Comparison of ENCODE assay signal across 21 cellular contexts in the genomic region with DNA sequence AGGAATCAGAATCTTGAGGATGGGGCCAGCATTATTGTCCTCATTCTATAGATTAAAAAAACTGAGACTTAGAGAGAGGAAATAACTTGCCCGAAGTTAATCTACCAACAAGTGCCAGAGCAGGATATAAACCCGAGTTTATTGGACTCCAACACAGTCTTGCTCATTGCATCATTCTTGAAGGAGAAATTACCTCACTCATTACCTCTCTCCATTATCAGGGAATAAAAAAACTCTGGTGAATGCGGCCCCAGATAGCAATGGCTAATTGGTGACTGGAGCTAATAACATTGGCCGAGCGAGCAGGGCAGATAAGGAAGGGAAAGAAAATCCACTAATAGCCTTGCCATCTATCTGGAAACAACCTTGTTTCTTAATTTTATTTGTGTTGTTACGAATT. TPM values are rescaled to one million over a fixed set of nuclear protein-coding genes. Genes with fewer than 3 reads are reported as not detected.
DNase-seq lines count a peak whose midpoint lies in the region; ATAC-seq, FAIRE-seq and TF ChIP-seq lines count a peak whose summit lies in the region.
"Had no signal": no experiment of that assay in that cellular context is flagged by ENCODE, and none has a peak within 500 bp of the region (broad histone marks: within the 10 kb centered on the region; RNA-seq: fewer than 3 reads in every experiment).

No MANE protein-coding gene starts in this region.

- no peak overlapping the region for H3K4me3 Mint-ChIP-seq in osteocyte (ENCODE audit: unreplicated experiment)
- H3K4me3 Mint-ChIP-seq: activated naive CD8-positive, alpha-beta T cell treated with anti-CD3 and anti-CD28 coated beads, Interleukin-2, amount 10 ng/mL, durations not matched to agents 7 days and 5 days; brain; immature natural killer cell had no signal

- no peaks in the 10 kb centered on the region for H3K9me3 Mint-ChIP-seq in osteocyte (ENCODE audit: unreplicated experiment)
- H3K9me3 Mint-ChIP-seq: activated naive CD8-positive, alpha-beta T cell treated with anti-CD3 and anti-CD28 coated beads, Interleukin-2, amount 10 ng/mL, durations not matched to agents 7 days and 5 days; activated T-helper 2 cell treated with anti-CD3 and anti-CD28 coated beads, Interferon-gamma antibody, Interleukin-2, Interleukin-4, amounts not matched to agents 10 μg/mL and 5 μg/mL and 100 μg/mL, durations not matched to agents 14 hours and 24 hours and 36 hours; brain; immature natural killer cell had no signal

- TF ChIP-seq POLR2A in Peyer's patch (IDR thresholded peaks at IDR 0.05): no peak
- no peak for TF ChIP-seq POLR2A in esophagus squamous epithelium (IDR thresholded peaks at IDR 0.05)
- TF ChIP-seq POLR2A in prostate gland (IDR thresholded peaks at IDR 0.05): no peak
- TF ChIP-seq POLR2A in GM12891 (IDR thresholded peaks at IDR 0.05; ENCODE audit: low read depth, low read length): no peak

- H3K27ac Mint-ChIP-seq in osteocyte (ENCODE audit: unreplicated experiment): no peak overlapping the region
- H3K27ac Mint-ChIP-seq: activated naive CD8-positive, alpha-beta T cell treated with anti-CD3 and anti-CD28 coated beads, Interleukin-2, amount 10 ng/mL, durations not matched to agents 7 days and 5 days; activated T-helper 2 cell treated with anti-CD3 and anti-CD28 coated beads, Interferon-gamma antibody, Interleukin-2, Interleukin-4, amounts not matched to agents 10 μg/mL and 5 μg/mL and 100 μg/mL, durations not matched to agents 14 hours and 24 hours and 36 hours had no signal

- H3K4me1 ChIP-seq in Peyer's patch (peaks cover 0 to 29% (median 3%) of the 10 kb centered on the region in 4 donors), esophagus squamous epithelium (peaks cover 14 to 67% (median 19%) of the 10 kb centered on the region in 3 donors), prostate gland (replicated peaks) (peaks cover 4% of the 10 kb centered on the region)

- ATAC-seq in GM18517 (IDR thresholded peaks at IDR 0.05; ENCODE audit: unreplicated experiment): no peak
- ATAC-seq: heart right ventricle had no signal

- intact Hi-C loops in esophagus squamous epithelium (cut with DNase I) (no loop called here), prostate gland (cut with DNase I) (no loop called here)

- no peak overlapping the region for H3K4me3 ChIP-seq in Peyer's patch
- no peak overlapping the region for H3K4me3 ChIP-seq in esophagus squamous epithelium
- no peak overlapping the region for H3K4me3 ChIP-seq in prostate gland
- H3K4me3 ChIP-seq: heart right ventricle, right atrium auricular region had no signal

- no peak for FAIRE-seq in GM12891 (lab: Jason Lieb, UNC)

- H3K27me3 Mint-ChIP-seq in osteocyte (ENCODE audit: unreplicated experiment): no peaks in the 10 kb centered on the region
- H3K27me3 Mint-ChIP-seq: activated naive CD8-positive, alpha-beta T cell treated with anti-CD3 and anti-CD28 coated beads, Interleukin-2, amount 10 ng/mL, durations not matched to agents 7 days and 5 days had no signal

- 64 to 72% methylated on average over 6 of the region's 6 CpGs for WGBS in esophagus squamous epithelium, 2 donors
- 63% methylated on average over 6 of the region's 6 CpGs for WGBS in prostate gland

- peak overlapping the region; percentile 82; the same call in 1 of the 2 replicates for H3K27ac ChIP-seq in C4-2B
- H3K27ac ChIP-seq in Peyer's patch: peak overlapping the region in 3 of 4 donors; percentile 78 to 92 (median 92)
- H3K27ac ChIP-seq in esophagus squamous epithelium: peak overlapping the region; percentile 72 to 92 (median 84)
- H3K27ac ChIP-seq in prostate gland: peak overlapping the region; percentile 74 to 78
- H3K27ac ChIP-seq: heart right ventricle, right atrium auricular region had no signal

- peaks cover 23% of the 10 kb centered on the region for H3K4me1 Mint-ChIP-seq in osteocyte (ENCODE audit: unreplicated experiment)

- TF ChIP-seq CTCF in C4-2B (conservative IDR thresholded peaks at IDR 0.05): no peak
- TF ChIP-seq CTCF in Peyer's patch (IDR thresholded peaks at IDR 0.05): no peak
- TF ChIP-seq CTCF in esophagus squamous epithelium (IDR thresholded peaks at IDR 0.05): no peak
- TF ChIP-seq CTCF in prostate gland (IDR thresholded peaks at IDR 0.05): no peak
- no peak for TF ChIP-seq CTCF in osteocyte (IDR thresholded peaks at IDR 0.05)

- DNase-seq in Peyer's patch (peak in 1 of 3 donors; percentile 54), esophagus squamous epithelium (lab: John Stamatoyannopoulos, UW) (no peak), prostate gland (ENCODE audit: low spot score) (no peak), hepatic stellate cell (ENCODE audit: low spot score) (no peak), GM12891 (ENCODE audit: insufficient read length, low spot score) (no peak), osteocyte (ENCODE audit: extremely low spot score, unreplicated experiment) (no peak)
- DNase-seq: activated CD4-positive, alpha-beta T cell treated with anti-CD3 and anti-CD28 coated beads, Interleukin-2, amount 50 U/mL, for 1 hour; activated CD8-positive, alpha-beta memory T cell treated with anti-CD3 and anti-CD28 coated beads, Interleukin-2, amount 50 U/mL, for 4 hours; activated naive CD8-positive, alpha-beta T cell treated with anti-CD3 and anti-CD28 coated beads, Interleukin-2, amount 10 ng/mL, durations not matched to agents 7 days and 5 days; H7; heart right ventricle; immature natural killer cell; NCI-H1930; NCI-H446; stimulated activated CD4-positive, alpha-beta T cell treated with anti-CD3 and anti-CD28 coated beads, Interleukin-15, amount 100 ng/mL, for 24 hours; substantia nigra had no signal

- H3K36me3 ChIP-seq in Peyer's patch (no peaks in the 10 kb centered on the region), esophagus squamous epithelium (no peaks in the 10 kb centered on the region), prostate gland (no peaks in the 10 kb centered on the region)
- H3K36me3 ChIP-seq: heart right ventricle, right atrium auricular region had no signal

- no peaks in the 10 kb centered on the region for H3K27me3 ChIP-seq in Peyer's patch
- H3K27me3 ChIP-seq in esophagus squamous epithelium: no peaks in the 10 kb centered on the region
- H3K27me3 ChIP-seq in prostate gland (replicated peaks; ENCODE audit: insufficient read depth): no peaks in the 10 kb centered on the region
- H3K27me3 ChIP-seq: heart right ventricle, right atrium auricular region had no signal

- no peaks in the 10 kb centered on the region for H3K36me3 Mint-ChIP-seq in osteocyte (ENCODE audit: unreplicated experiment)
- H3K36me3 Mint-ChIP-seq: activated naive CD8-positive, alpha-beta T cell treated with anti-CD3 and anti-CD28 coated beads, Interleukin-2, amount 10 ng/mL, durations not matched to agents 7 days and 5 days; brain had no signal

- H3K9me3 ChIP-seq in Peyer's patch (no peaks in the 10 kb centered on the region), esophagus squamous epithelium (no peaks in the 10 kb centered on the region), prostate gland (no peaks in the 10 kb centered on the region)
- H3K9me3 ChIP-seq: heart right ventricle, right atrium auricular region had no signal

TF ChIP-seq in GM12891, 5 proteins besides CTCF, POLR2A, EP300 and RAD21:
- no peak for TF ChIP-seq POLR2AphosphoS5 (IDR thresholded peaks at IDR 0.05; ENCODE audit: low read depth, low read length)
- no peak for TF ChIP-seq TAF1 (IDR thresholded peaks at IDR 0.05; ENCODE audit: low read depth, low read length)
- no peak for TF ChIP-seq SPI1 (IDR thresholded peaks at IDR 0.05; ENCODE audit: low read depth, low read length)
- no peak for TF ChIP-seq PAX5 (IDR thresholded peaks at IDR 0.05; ENCODE audit: insufficient read depth, low read length, severe bottlenecking)
- TF ChIP-seq POU2F2 (IDR thresholded peaks at IDR 0.05; ENCODE audit: low read depth, low read length): no peak

RNA-seq across cellular contexts. Expression of a gene that starts 24.7 kb away (rescaled TPM):
- total RNA-seq in Peyer's patch (100 to 1,000 TPM in 2 of 4 donors, 10 to 100 TPM in 2; 58.6 to 181 (median 115) TPM), esophagus squamous epithelium (100 to 1,000 TPM; 174 to 267 (median 206) TPM), prostate gland (100 to 1,000 TPM; 320 to 397 TPM), osteocyte (380 and 409 TPM in 2 replicates)
- 90.2 TPM for polyA plus RNA-seq in GM12891 (2012; ENCODE audit: low read depth, missing spikeins)
